12 cellular contexts compared by ENCODE assay signal in the genomic region with DNA sequence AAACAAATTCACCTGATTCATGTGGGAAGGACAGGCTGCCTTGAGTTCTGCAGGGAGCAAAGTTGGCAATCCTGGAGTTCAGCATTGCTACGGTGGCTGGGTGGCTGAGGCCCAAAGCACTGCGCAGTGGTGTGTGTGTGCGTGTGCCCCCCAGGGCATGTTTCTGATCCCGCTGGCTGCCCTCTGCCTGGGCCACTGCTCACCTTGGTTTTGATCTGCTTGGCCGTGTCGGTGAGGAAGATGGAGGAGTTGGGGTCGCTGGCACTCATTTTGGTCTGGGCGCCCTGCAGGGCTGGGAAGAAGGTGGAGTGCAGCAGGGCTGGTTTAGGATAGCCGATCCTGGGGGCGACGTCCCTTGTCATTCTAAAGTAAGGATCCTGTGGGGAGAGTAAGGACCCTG. TPM values are rescaled to one million over a fixed set of nuclear protein-coding genes. Genes with fewer than 3 reads are reported as not detected.
DNase-seq lines count a peak whose midpoint lies in the region; ATAC-seq and TF ChIP-seq lines count a peak whose summit lies in the region.
"Had no signal": no experiment of that assay in that cellular context is flagged by ENCODE, and none has a peak within 500 bp of the region (broad histone marks: within the 10 kb centered on the region; RNA-seq: fewer than 3 reads in every experiment).

No MANE protein-coding gene starts in this region.

- no peak for TF ChIP-seq CTCF in hepatocyte (IDR thresholded peaks at IDR 0.05; ENCODE audit: poor library complexity)
- no peak for TF ChIP-seq CTCF in smooth muscle cell (IDR thresholded peaks at IDR 0.05; ENCODE audit: borderline replicate concordance, insufficient read depth, poor library complexity, severe bottlenecking)

- in situ Hi-C loops in GM23248 (cut with MboI): no loop called here

- H3K79me2 ChIP-seq in GM23248 (ENCODE audit: insufficient read depth) (no peaks in the 10 kb centered on the region), hepatocyte (no peaks in the 10 kb centered on the region), smooth muscle cell (ENCODE audit: low read depth) (no peaks in the 10 kb centered on the region)

- H3K4me1 ChIP-seq in GM23248 (ENCODE audit: insufficient read depth): peaks cover 5% of the 10 kb centered on the region; the same call in 1 of the 2 replicates
- peaks cover 7% of the 10 kb centered on the region for H3K4me1 ChIP-seq in hepatocyte (ENCODE audit: insufficient read depth)
- H3K4me1 ChIP-seq in smooth muscle cell (ENCODE audit: low read depth): no peaks in the 10 kb centered on the region

- H2AFZ ChIP-seq in GM23248 (no peak overlapping the region), hepatocyte (no peak overlapping the region), smooth muscle cell (ENCODE audit: low read depth) (no peak overlapping the region)

- DNase-seq in GM23248 (no peak), hepatocyte (ENCODE audit: low spot score) (no peak), smooth muscle cell (lab: John Stamatoyannopoulos, UW; ENCODE audit: unreplicated experiment) (no peak), NCI-H510A treated with DMSO at 0.1 percent for 48 hours (lab: John Stamatoyannopoulos, UW) (no peak), MV-4-11 (lab: John Stamatoyannopoulos, UW) (no peak)
- DNase-seq in activated CD8-positive, alpha-beta memory T cell treated with anti-CD3 and anti-CD28 coated beads, Interleukin-2, amount 50 U/mL, for 48 hours: peak; percentile 43
- DNase-seq in central memory CD4-positive, alpha-beta T cell: no peak
- DNase-seq: kidney glomerular epithelial cell, NCI-H526 treated with DMSO at 0.1 percent for 48 hours had no signal

- peak overlapping the region; percentile 62 for H3K27ac ChIP-seq in GM23248
- H3K27ac ChIP-seq in hepatocyte: peak overlapping the region; percentile 63
- H3K27ac ChIP-seq in smooth muscle cell (ENCODE audit: low read depth): peak overlapping the region; percentile 82

- WGBS in GM23248 (ENCODE audit: low coverage in 1 of 2, low lambda C conversion rate in 2 of 2, missing lambda C conversion rate in 2 of 2), 2 experiments: 93 to 94% methylated on average over 10 to 11 of the region's 11 CpGs
- WGBS in hepatocyte (ENCODE audit: low lambda C conversion rate, missing lambda C conversion rate): 97% methylated on average over 11 of the region's 11 CpGs
- 98% methylated on average over 9 of the region's 11 CpGs for WGBS in smooth muscle cell (ENCODE audit: low lambda C conversion rate)

- no peak overlapping the region for H3K4me3 ChIP-seq in GM23248
- no peak overlapping the region for H3K4me3 ChIP-seq in hepatocyte
- no peak overlapping the region for H3K4me3 ChIP-seq in smooth muscle cell

- H4K20me1 ChIP-seq in GM23248 (ENCODE audit: insufficient read depth): no peaks in the 10 kb centered on the region
- no peaks in the 10 kb centered on the region for H4K20me1 ChIP-seq in hepatocyte (ENCODE audit: insufficient read depth, poor library complexity, severe bottlenecking)
- no peaks in the 10 kb centered on the region for H4K20me1 ChIP-seq in smooth muscle cell (ENCODE audit: low read depth)

- H3K9ac ChIP-seq in GM23248 (no peak overlapping the region), smooth muscle cell (ENCODE audit: low read depth) (peak overlapping the region; percentile 11)

- H3K9me3 ChIP-seq in GM23248 (ENCODE audit: low read depth): no peaks in the 10 kb centered on the region
- H3K9me3 ChIP-seq in hepatocyte (ENCODE audit: low read depth): no peaks in the 10 kb centered on the region
- no peaks in the 10 kb centered on the region for H3K9me3 ChIP-seq in smooth muscle cell (replicated peaks; ENCODE audit: low read depth)

- H3K36me3 ChIP-seq in GM23248 (ENCODE audit: low read depth): peaks cover 52% of the 10 kb centered on the region
- H3K36me3 ChIP-seq in hepatocyte (replicated peaks; ENCODE audit: insufficient read depth, low read depth): no peaks in the 10 kb centered on the region
- H3K36me3 ChIP-seq in smooth muscle cell (ENCODE audit: low read depth): no peaks in the 10 kb centered on the region

- ATAC-seq in GM21423 (IDR thresholded peaks at IDR 0.05; ENCODE audit: unreplicated experiment): no peak

- peaks cover 9% of the 10 kb centered on the region; the same call in 1 of the 2 replicates for H3F3A ChIP-seq in GM23248 (ENCODE audit: insufficient read depth)
- H3F3A ChIP-seq in smooth muscle cell (ENCODE audit: low read depth): no peaks in the 10 kb centered on the region

- H3K27me3 ChIP-seq in GM23248 (replicated peaks; ENCODE audit: insufficient read depth): no peaks in the 10 kb centered on the region
- no peaks in the 10 kb centered on the region for H3K27me3 ChIP-seq in hepatocyte
- H3K27me3 ChIP-seq in smooth muscle cell (ENCODE audit: low read depth): no peaks in the 10 kb centered on the region

- H3K4me2 ChIP-seq in GM23248 (ENCODE audit: unreplicated experiment): no peak overlapping the region
- no peak overlapping the region for H3K4me2 ChIP-seq in hepatocyte
- H3K4me2 ChIP-seq in smooth muscle cell: peak overlapping the region; percentile 8

- no peaks in the 10 kb centered on the region for H3K9me2 ChIP-seq in GM23248 (ENCODE audit: insufficient read depth)
- no peaks in the 10 kb centered on the region for H3K9me2 ChIP-seq in hepatocyte (replicated peaks; ENCODE audit: insufficient read depth)

RNA-seq across cellular contexts. Expression of gene SLC25A47, which starts 19.1 kb away (rescaled TPM):
- not detected in 2 replicates for total RNA-seq in GM23248 (2014; rRNA removed; shearing (Covaris generic))
- polyA plus RNA-seq in GM23248 (2016; fragmentation: Nextera tagmentation; extraction: Ambion mirVana) (not detected in 2 replicates), hepatocyte (0.77 and 1.8 TPM in 2 replicates), smooth muscle cell (0.59 TPM in 1 of 2 replicates, not detected in the other)
- total RNA-seq in hepatocyte (1.6 and 1.8 TPM in 2 replicates), smooth muscle cell (not detected in 2 replicates)
- total RNA-seq: bronchial epithelial cell, progenitor cell of endocrine pancreas had no signal

RNA-seq across cellular contexts. Expression of gene WDR25, which starts 34.1 kb away (rescaled TPM):
- total RNA-seq in GM23248 (2014; rRNA removed; shearing (Covaris generic)): 15.3 and 22.4 TPM in 2 replicates
- 19.4 and 20.9 TPM in 2 replicates for polyA plus RNA-seq in GM23248 (2016; fragmentation: Nextera tagmentation; extraction: Ambion mirVana)
- total RNA-seq in hepatocyte: 14.1 and 18.7 TPM in 2 replicates
- 19.7 and 22.8 TPM in 2 replicates for polyA plus RNA-seq in hepatocyte
- total RNA-seq in smooth muscle cell: 8.8 and 9.8 TPM in 2 replicates
- polyA plus RNA-seq in smooth muscle cell: 15.8 and 15.9 TPM in 2 replicates

RNA-seq across cellular contexts. Expression of gene SLC25A29, which starts 36.0 kb away (rescaled TPM):
- 11.8 and 12.0 TPM in 2 replicates for total RNA-seq in GM23248 (2014; rRNA removed; shearing (Covaris generic))
- polyA plus RNA-seq in GM23248 (2016; fragmentation: Nextera tagmentation; extraction: Ambion mirVana) (5.5 TPM in 2 replicates), hepatocyte (73.1 and 106 TPM in 2 replicates), smooth muscle cell (24.9 and 31.8 TPM in 2 replicates)
- total RNA-seq in hepatocyte (88.7 and 90.1 TPM in 2 replicates), smooth muscle cell (19.9 and 27.5 TPM in 2 replicates)
